Comparison of ENCODE assay signal across 8 cellular contexts in genomic region chr7:105677803-105678583, GRCh38.
DNase-seq lines count a peak whose midpoint lies in the region; ATAC-seq and TF ChIP-seq lines count a peak whose summit lies in the region.

No MANE protein-coding gene starts in this region.

- no peaks in the 10 kb centered on the region for H3K9me3 Mint-ChIP-seq in memory B cell
- no peaks in the 10 kb centered on the region for H3K9me3 Mint-ChIP-seq in osteocyte (ENCODE audit: unreplicated experiment)

- H3K27me3 Mint-ChIP-seq in memory B cell = no peaks in the 10 kb centered on the region
- no peaks in the 10 kb centered on the region for H3K27me3 Mint-ChIP-seq in osteocyte (ENCODE audit: unreplicated experiment)

- no peak for TF ChIP-seq CTCF in osteocyte (IDR thresholded peaks at IDR 0.05)

- peaks cover 46% of the 10 kb centered on the region for H3K4me1 Mint-ChIP-seq in memory B cell
- H3K4me1 Mint-ChIP-seq in osteocyte (ENCODE audit: unreplicated experiment) = peaks cover 8% of the 10 kb centered on the region

- DNase-seq in DMS153 treated with DMSO at 0.1 percent for 48 hours (lab: John Stamatoyannopoulos, UW; ENCODE audit: unreplicated experiment) = peak; percentile 40
- peak; percentile 46 for DNase-seq in NOMO-1 treated with dmso at 0.1 percent for 144 hours (lab: John Stamatoyannopoulos, UW; ENCODE audit: unreplicated experiment)
- peak; percentile 22 to 42 for DNase-seq in activated T-helper 1 cell treated with anti-CD3 and anti-CD28 coated beads, Interleukin-2, amount 50 U/mL, for 16 hours (ENCODE audit: low read depth in 1 of 2, low spot score in 1 of 2)
- peak in 1 of 2 donors; percentile 55 for DNase-seq in memory B cell (ENCODE audit: low spot score in 2 of 2)
- no peak for DNase-seq in AG08395 (ENCODE audit: low spot score)
- DNase-seq in osteocyte (ENCODE audit: extremely low spot score, unreplicated experiment) = no peak
- no peak for DNase-seq in effector CD8-positive, alpha-beta T cell (lab: John Stamatoyannopoulos, UW)

- peak overlapping the region; percentile 90 for H3K4me3 Mint-ChIP-seq in memory B cell
- no peak overlapping the region for H3K4me3 Mint-ChIP-seq in osteocyte (ENCODE audit: unreplicated experiment)

- ATAC-seq in GM21576 (IDR thresholded peaks at IDR 0.05; ENCODE audit: unreplicated experiment) (peak; percentile 70), memory B cell (ENCODE audit: low read depth) (peak; percentile 93)

- H3K36me3 Mint-ChIP-seq in memory B cell (peaks cover 9% of the 10 kb centered on the region), osteocyte (ENCODE audit: unreplicated experiment) (no peaks in the 10 kb centered on the region)

- H3K27ac Mint-ChIP-seq in memory B cell (peak overlapping the region; percentile 92), osteocyte (ENCODE audit: unreplicated experiment) (no peak overlapping the region)

Comparison
In these comparisons a context has a peak if more than half of its experiments do, and no peak if none do; other contexts are left out.
1. DNase-seq: peak in DMS153 treated with DMSO at 0.1 percent for 48 hours (single experiment), NOMO-1 treated with dmso at 0.1 percent for 144 hours (single experiment) and activated T-helper 1 cell treated with anti-CD3 and anti-CD28 coated beads, Interleukin-2, amount 50 U/mL, for 16 hours (2 of 2); none in AG08395 (single experiment), osteocyte (single experiment) and effector CD8-positive, alpha-beta T cell (single experiment).